17 cellular contexts compared by ENCODE assay signal in the genomic region with DNA sequence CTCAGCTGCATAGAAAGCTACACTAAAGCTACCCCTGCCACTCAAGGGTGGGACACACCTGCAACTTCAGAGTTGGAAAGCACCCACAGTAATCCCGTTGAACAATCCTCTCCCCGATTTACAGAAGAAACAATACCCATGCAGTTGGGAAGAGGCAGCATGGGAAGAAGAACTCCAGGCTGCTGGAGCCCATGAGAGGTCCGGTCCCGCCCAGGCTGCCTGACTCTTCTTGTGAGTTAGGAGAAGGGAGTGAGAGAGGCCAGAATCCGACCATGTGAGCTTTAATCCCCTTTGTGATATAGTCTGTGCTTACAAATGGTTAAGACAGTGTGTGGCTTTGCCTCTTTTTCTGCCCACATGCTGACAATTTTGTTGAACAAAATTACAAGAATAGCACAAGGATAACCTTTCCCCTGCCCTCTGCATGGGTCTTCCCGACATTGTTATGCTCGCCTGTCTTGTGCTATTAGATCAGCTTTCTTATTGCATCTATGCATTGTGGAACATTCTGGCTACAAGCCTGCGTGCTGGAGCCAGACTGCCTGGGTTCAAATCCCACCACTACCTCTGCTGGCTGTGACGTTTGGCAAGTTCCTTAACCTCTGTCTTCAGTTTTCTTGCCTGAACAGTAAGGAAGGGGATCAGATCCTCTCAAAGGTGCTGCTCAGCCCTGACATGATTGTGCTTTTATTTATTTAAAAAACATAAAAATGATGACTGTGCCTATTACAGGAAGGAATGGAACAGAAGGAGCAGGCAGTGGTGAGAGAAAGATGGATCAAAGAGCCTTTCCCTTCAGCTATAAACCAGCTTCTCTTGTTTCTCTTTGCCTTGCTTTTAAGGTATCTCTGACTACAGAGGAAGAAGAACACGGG. TPM values are rescaled to one million over a fixed set of nuclear protein-coding genes. Genes with fewer than 3 reads are reported as not detected.
A peak's percentile ranks its signal among the peaks of the same experiment; 100 is the strongest.
DNase-seq lines count a peak whose midpoint lies in the region; ATAC-seq and TF ChIP-seq lines count a peak whose summit lies in the region.
"Had no signal": no experiment of that assay in that cellular context is flagged by ENCODE, and none has a peak within 500 bp of the region (broad histone marks: within the 10 kb centered on the region; RNA-seq: fewer than 3 reads in every experiment).

No MANE protein-coding gene starts in this region.

- intact Hi-C loops in stomach (cut with DNase I; ENCODE audit: low total_unique reads): no loop called here

- TF ChIP-seq CTCF in Peyer's patch (IDR thresholded peaks at IDR 0.05): no peak
- TF ChIP-seq CTCF in choroid plexus epithelial cell (conservative IDR thresholded peaks at IDR 0.05; ENCODE audit: low read depth, low read length): no peak
- TF ChIP-seq CTCF in stomach (IDR thresholded peaks at IDR 0.05): no peak

- 62 to 77% (median 71%) methylated on average over 10 of the region's 10 CpGs for WGBS in stomach, 5 donors

- peak overlapping the region; percentile 11 to 82 (median 52) for H3K27ac ChIP-seq in Peyer's patch
- peak overlapping the region; percentile 53 to 61 for H3K27ac ChIP-seq in mucosa of rectum (ENCODE audit: low read depth in 2 of 2, low read length in 2 of 2)
- H3K27ac ChIP-seq in stomach: peak overlapping the region; percentile 70 to 88 (median 77)

- H3K27me3 ChIP-seq in Peyer's patch (no peaks in the 10 kb centered on the region), mucosa of rectum (ENCODE audit: control insufficient read depth in 2 of 2, insufficient read depth in 2 of 2, low read length in 2 of 2) (no peaks in the 10 kb centered on the region), stomach (no peaks in the 10 kb centered on the region)

- no peak for TF ChIP-seq EP300 in stomach (IDR thresholded peaks at IDR 0.05)

- ATAC-seq in HG02642 (IDR thresholded peaks at IDR 0.05; ENCODE audit: poor library complexity, unreplicated experiment): no peak
- ATAC-seq: mucosa of descending colon had no signal

- H3K9me3 ChIP-seq in Peyer's patch: no peaks in the 10 kb centered on the region
- H3K9me3 ChIP-seq in mucosa of rectum (ENCODE audit: control insufficient read depth in 2 of 2, low read length in 2 of 2): no peaks in the 10 kb centered on the region
- no peaks in the 10 kb centered on the region for H3K9me3 ChIP-seq in stomach
- H3K9me3 ChIP-seq: mucosa of descending colon had no signal

- TF ChIP-seq POLR2A in Peyer's patch (IDR thresholded peaks at IDR 0.05) (no peak), stomach (IDR thresholded peaks at IDR 0.05) (no peak)

- DNase-seq in Peyer's patch (no peak), choroid plexus epithelial cell (ENCODE audit: low read depth) (peak; percentile 97), stomach (no peak), dedifferentiated amniotic fluid mesenchymal stem cell (ENCODE audit: extremely low spot score) (no peak), HPDE6-E6E7 (ENCODE audit: extremely low spot score) (no peak)
- no peak for DNase-seq in activated effector memory CD4-positive, alpha-beta T cell treated with anti-CD3 and anti-CD28 coated beads, Interleukin-2, amount 50 U/mL, for 16 hours
- DNase-seq: activated effector memory CD4-positive, alpha-beta T cell treated with Interleukin-2 at 50 U/mL for 16 hours; C1 segment of cervical spinal cord; DMS53; effector CD8-positive, alpha-beta T cell; glutamatergic neuron; MM.1S; mucosa of descending colon; NCI-H1930; stimulated activated CD4-positive, alpha-beta T cell treated with anti-CD3 and anti-CD28 coated beads, Interleukin-4, amount 100 ng/mL, for 1 hour had no signal

- H3K9ac ChIP-seq in mucosa of rectum (ENCODE audit: low read depth in 1 of 2, low read length in 2 of 2): no peak overlapping the region

- H3K4me1 ChIP-seq in Peyer's patch (no peaks in the 10 kb centered on the region), mucosa of rectum (ENCODE audit: control insufficient read depth in 2 of 2, insufficient read depth in 2 of 2, low read length in 2 of 2) (no peaks in the 10 kb centered on the region), stomach (peaks cover 0 to 42% (median 12%) of the 10 kb centered on the region in 4 donors)

- no peak overlapping the region for H3K4me3 ChIP-seq in Peyer's patch
- no peak overlapping the region for H3K4me3 ChIP-seq in choroid plexus epithelial cell (ENCODE audit: low read depth, low read length)
- no peak overlapping the region for H3K4me3 ChIP-seq in mucosa of rectum (ENCODE audit: low read length in 2 of 2)
- H3K4me3 ChIP-seq in stomach: no peak overlapping the region
- H3K4me3 ChIP-seq: mucosa of descending colon had no signal

- H3K36me3 ChIP-seq in Peyer's patch: no peaks in the 10 kb centered on the region
- H3K36me3 ChIP-seq in mucosa of rectum (ENCODE audit: control insufficient read depth in 2 of 2, insufficient read depth in 2 of 2, low read length in 2 of 2): no peaks in the 10 kb centered on the region
- no peaks in the 10 kb centered on the region for H3K36me3 ChIP-seq in stomach

RNA-seq across cellular contexts. Expression of a gene that starts 56.0 kb away (rescaled TPM):
- total RNA-seq in Peyer's patch (1 to 10 TPM; 5.3 to 9.2 (median 6.6) TPM), stomach (10 to 100 TPM in 3 of 5 donors, 1 to 10 TPM in 2; 4.7 to 47.3 (median 20.2) TPM)
- 10 to 100 TPM; 13.0 to 22.5 (median 19.4) TPM for polyA plus RNA-seq in stomach
